Comparison of ENCODE assay signal across 19 cellular contexts in genomic region chr16:975313-975690, GRCh38. TPM values are rescaled to one million over a fixed set of nuclear protein-coding genes. Genes with fewer than 3 reads are reported as not detected.
"Had no signal": no experiment of that assay in that cellular context is flagged by ENCODE, and none has a peak within 500 bp of the region (broad histone marks: within the 10 kb centered on the region; RNA-seq: fewer than 3 reads in every experiment).

No MANE protein-coding gene starts in this region.

- H3K27me3 Mint-ChIP-seq: activated CD8-positive, alpha-beta T cell treated with anti-CD3 and anti-CD28 coated beads for 36 hours; activated naive CD4-positive, alpha-beta T cell treated with anti-CD3 and anti-CD28 coated beads, Interleukin-2, amount 50 U/mL, for 24 hours had no signal

- H3K4me3 ChIP-seq: left ventricle myocardium inferior, mucosa of descending colon, right atrium auricular region, upper lobe of right lung had no signal

- H3K9me3 Mint-ChIP-seq: activated B cell treated with CpG ODN at 0.5 μM for 24 hours; activated CD8-positive, alpha-beta T cell treated with anti-CD3 and anti-CD28 coated beads for 36 hours; activated naive CD4-positive, alpha-beta T cell treated with anti-CD3 and anti-CD28 coated beads, Interleukin-2, amount 50 U/mL, for 24 hours; naive thymus-derived CD8-positive, alpha-beta T cell had no signal

- H3K27me3 ChIP-seq: right atrium auricular region had no signal

- H3K36me3 ChIP-seq: left ventricle myocardium inferior, right atrium auricular region, upper lobe of right lung had no signal

- H3K27ac ChIP-seq: epithelial cell of prostate, right atrium auricular region, upper lobe of right lung had no signal

- H3K27ac Mint-ChIP-seq: activated B cell treated with CpG ODN at 0.5 μM for 24 hours; activated CD8-positive, alpha-beta T cell treated with anti-CD3 and anti-CD28 coated beads for 36 hours; activated naive CD4-positive, alpha-beta T cell treated with anti-CD3 and anti-CD28 coated beads, Interleukin-2, amount 50 U/mL, for 24 hours; memory B cell had no signal

- ATAC-seq: activated CD8-positive, alpha-beta T cell treated with anti-CD3 and anti-CD28 coated beads for 36 hours; mucosa of descending colon; naive thymus-derived CD8-positive, alpha-beta T cell; upper lobe of right lung had no signal

- H3K4me3 Mint-ChIP-seq: activated B cell treated with CpG ODN at 0.5 μM for 24 hours; activated CD8-positive, alpha-beta T cell treated with anti-CD3 and anti-CD28 coated beads for 36 hours; activated naive CD4-positive, alpha-beta T cell treated with anti-CD3 and anti-CD28 coated beads, Interleukin-2, amount 50 U/mL, for 24 hours; memory B cell; naive thymus-derived CD8-positive, alpha-beta T cell had no signal

- DNase-seq: activated B cell treated with CpG ODN at 0.5 μM for 24 hours; activated CD4-positive, alpha-beta T cell treated with anti-CD3 and anti-CD28 coated beads for 48 hours; activated CD8-positive, alpha-beta T cell treated with anti-CD3 and anti-CD28 coated beads for 36 hours; activated effector memory CD4-positive, alpha-beta T cell treated with anti-CD3 and anti-CD28 coated beads, Interleukin-2, amount 50 U/mL, for 16 hours; activated T-cell treated with anti-CD3 and anti-CD28 coated beads, Interleukin-2, amount 50 U/mL, for 48 hours; dermis blood vessel endothelial cell; left ventricle myocardium inferior; mucosa of descending colon; occipital lobe; small intestine; stimulated activated CD4-positive, alpha-beta T cell treated with anti-CD3 and anti-CD28 coated beads, Interleukin-4, amount 100 ng/mL, for 24 hours; stimulated activated naive CD4-positive, alpha-beta T cell; upper lobe of right lung had no signal

- H3K36me3 Mint-ChIP-seq: activated naive CD4-positive, alpha-beta T cell treated with anti-CD3 and anti-CD28 coated beads, Interleukin-2, amount 50 U/mL, for 24 hours; memory B cell had no signal

- H3K9me3 ChIP-seq: mucosa of descending colon, right atrium auricular region, upper lobe of right lung had no signal

RNA-seq across cellular contexts. Expression of gene SOX8, which starts 6.3 kb away (rescaled TPM):
- total RNA-seq: fibroblast of lung had no signal
